Comparison of ENCODE assay signal across 8 cellular contexts in genomic region chrX:51641421-51642021, GRCh38. TPM values are rescaled to one million over a fixed set of nuclear protein-coding genes. Genes with fewer than 3 reads are reported as not detected.
DNase-seq lines count a peak whose midpoint lies in the region; ATAC-seq and TF ChIP-seq lines count a peak whose summit lies in the region.

No MANE protein-coding gene starts in this region.

- H3K9ac ChIP-seq in mesenchymal stem cell (ENCODE audit: low read length) = no peak overlapping the region

- H3K4me1 ChIP-seq in body of pancreas (no peaks in the 10 kb centered on the region), mesenchymal stem cell (ENCODE audit: control insufficient read depth, insufficient read depth, low read depth, low read length) (no peaks in the 10 kb centered on the region)

- no peak overlapping the region for H3K14ac ChIP-seq in mesenchymal stem cell (ENCODE audit: low read length in 2 of 2)

- H3K23ac ChIP-seq in mesenchymal stem cell (ENCODE audit: low read length in 2 of 2) = no peak overlapping the region

- intact Hi-C loops in body of pancreas (cut with DNase I) = no loop called here

- H2BK15ac ChIP-seq in mesenchymal stem cell (ENCODE audit: low read depth, poor library complexity, severe bottlenecking) = no peak overlapping the region

- H2BK120ac ChIP-seq in mesenchymal stem cell (ENCODE audit: low read depth, low read length) = no peak overlapping the region

- H2BK12ac ChIP-seq in mesenchymal stem cell (ENCODE audit: low read length in 2 of 2) = no peak overlapping the region

- 19 to 22% methylated on average over 9 to 19 of the region's 19 CpGs for WGBS in body of pancreas, 2 donors
- WGBS in mesenchymal stem cell = 62% methylated on average over 13 of the region's 19 CpGs

- no peak overlapping the region for H2BK5ac ChIP-seq in mesenchymal stem cell (ENCODE audit: low read depth, low read length, poor library complexity, severe bottlenecking)

- H2AFZ ChIP-seq in mesenchymal stem cell (ENCODE audit: low read depth, low read length) = no peak overlapping the region

- H3K27ac ChIP-seq in body of pancreas (no peak overlapping the region), mesenchymal stem cell (ENCODE audit: low read length, poor library complexity, severe bottlenecking) (no peak overlapping the region)

- H3K4ac ChIP-seq in mesenchymal stem cell (ENCODE audit: low read depth in 1 of 2, low read length in 2 of 2) = no peak overlapping the region

- H3K27me3 ChIP-seq in body of pancreas (no peaks in the 10 kb centered on the region), mesenchymal stem cell (ENCODE audit: control insufficient read depth in 1 of 2, insufficient read depth in 1 of 2, low read length in 2 of 2) (peaks cover 0 to 65% of the 10 kb centered on the region in 2 experiments)

- no peak overlapping the region for H3K4me3 ChIP-seq in body of pancreas
- no peak overlapping the region for H3K4me3 ChIP-seq in mesenchymal stem cell (ENCODE audit: insufficient read depth in 1 of 2, low read depth in 1 of 2, low read length in 2 of 2)

- no peak overlapping the region for H2AK5ac ChIP-seq in mesenchymal stem cell (ENCODE audit: low read length, severe bottlenecking)

- H3K9me3 ChIP-seq in body of pancreas (no peaks in the 10 kb centered on the region), mesenchymal stem cell (ENCODE audit: control insufficient read depth, low read length) (no peaks in the 10 kb centered on the region)

- H3K36me3 ChIP-seq in body of pancreas (replicated peaks in 1 of 2; ENCODE audit: insufficient read depth in 1 of 2, low read depth in 2 of 2) = no peaks in the 10 kb centered on the region
- H3K36me3 ChIP-seq in mesenchymal stem cell (ENCODE audit: control insufficient read depth in 1 of 2, insufficient read depth in 2 of 2, low read depth in 1 of 2, low read length in 2 of 2) = no peaks in the 10 kb centered on the region

- no peak overlapping the region for H4K8ac ChIP-seq in mesenchymal stem cell (ENCODE audit: low read length)

- DNase-seq in stimulated activated CD4-positive, alpha-beta T cell treated with anti-CD3 and anti-CD28 coated beads, Interleukin-15, amount 100 ng/mL, for 24 hours = peak; percentile 3
- no peak for DNase-seq in stimulated activated CD4-positive, alpha-beta T cell treated with anti-CD3 and anti-CD28 coated beads, Interleukin-1b, Interleukin-23, amount 100 ng/mL, for 48 hours
- DNase-seq in NCI-H146 (lab: John Stamatoyannopoulos, UW) (peak; percentile 44), body of pancreas (peak in 2 of 4 donors; percentile 13 to 22), mesenchymal stem cell (peak; percentile 52)
- no peak for DNase-seq in activated CD4-positive, CD25-positive, alpha-beta regulatory T cell (lab: John Stamatoyannopoulos, UW)

- H3K79me1 ChIP-seq in mesenchymal stem cell (replicated peaks; ENCODE audit: low read length, poor library complexity, severe bottlenecking) = no peaks in the 10 kb centered on the region

- H3K18ac ChIP-seq in mesenchymal stem cell (ENCODE audit: low read depth in 1 of 2, low read length in 2 of 2) = no peak overlapping the region

- no peak overlapping the region for H4K91ac ChIP-seq in mesenchymal stem cell (ENCODE audit: low read length)

- no peak for TF ChIP-seq POLR2A in body of pancreas (IDR thresholded peaks at IDR 0.05)

- peak; percentile 7 to 37 (median 19) for TF ChIP-seq CTCF in body of pancreas (IDR thresholded peaks at IDR 0.05)

- no peak overlapping the region for H3K4me2 ChIP-seq in mesenchymal stem cell (ENCODE audit: low read length, poor library complexity, severe bottlenecking)

- ATAC-seq in body of pancreas (no peak), HG02885 (IDR thresholded peaks at IDR 0.05; ENCODE audit: poor library complexity, unreplicated experiment) (no peak), GM18873 (IDR thresholded peaks at IDR 0.05; ENCODE audit: low FRiP score, unreplicated experiment) (no peak)

RNA-seq across cellular contexts. Expression of gene CENPVL3, which starts 22.8 kb away (rescaled TPM):
- total RNA-seq in body of pancreas = not detected
- polyA plus RNA-seq in mesenchymal stem cell (2013, experiment 1 of 2) = 0.26 TPM
- 0.16 TPM for polyA plus RNA-seq in mesenchymal stem cell (2013, experiment 2 of 2)

RNA-seq across cellular contexts. Expression of gene CENPVL2, which starts 41.1 kb away (rescaled TPM):
- total RNA-seq in body of pancreas = not detected
- not detected for polyA plus RNA-seq in mesenchymal stem cell (2013, experiment 1 of 2)
- polyA plus RNA-seq in mesenchymal stem cell (2013, experiment 2 of 2) = not detected

Comparison
In these comparisons a context has a peak if more than half of its experiments do, and no peak if none do; other contexts are left out.
1. DNase-seq: peak in stimulated activated CD4-positive, alpha-beta T cell treated with anti-CD3 and anti-CD28 coated beads, Interleukin-15, amount 100 ng/mL, for 24 hours (single experiment), NCI-H146 (single experiment) and mesenchymal stem cell (single experiment); none in stimulated activated CD4-positive, alpha-beta T cell treated with anti-CD3 and anti-CD28 coated beads, Interleukin-1b, Interleukin-23, amount 100 ng/mL, for 48 hours (single experiment) and activated CD4-positive, CD25-positive, alpha-beta regulatory T cell (0 of 4).